22 cellular contexts compared by ENCODE assay signal in genomic region chr17:79520893-79521210, GRCh38.
"Had no signal": no experiment of that assay in that cellular context is flagged by ENCODE, and none has a peak within 500 bp of the region (broad histone marks: within the 10 kb centered on the region; RNA-seq: fewer than 3 reads in every experiment).

No MANE protein-coding gene starts in this region.

- H3K36me3 ChIP-seq: MG63, SJSA1 had no signal

- H3K27ac ChIP-seq: SJSA1, SK-N-MC had no signal

- H3K4me1 ChIP-seq: SJSA1 had no signal

- H3K4me3 ChIP-seq: MG63, SJSA1, SK-N-MC had no signal

- DNase-seq: IMR-90, Karpas-422, KG1, MG63, NCI-H1105, NCI-H1436 treated with DMSO at 0.1 percent for 48 hours, NCI-H187, NCI-H2029, NCI-H2081 treated with DMSO at 0.1 percent for 48 hours, NCI-H226, NCI-H446, NCI-H510A, NCI-H524 treated with DMSO at 0.1 percent for 48 hours, NCI-H69, NCI-H774, Right ventricle myocardium superior, RPMI8226, SIG-M5, SW 1271 had no signal

- H3K9me3 ChIP-seq: MG63, SJSA1 had no signal

- FAIRE-seq: RCC 7860 had no signal
